ENCODE assay signal across 15 cellular contexts in genomic region chr1:22026924-22027289, GRCh38. TPM values are rescaled to one million over a fixed set of nuclear protein-coding genes. Genes with fewer than 3 reads are reported as not detected.
DNase-seq lines count a peak whose midpoint lies in the region; ATAC-seq, FAIRE-seq and TF ChIP-seq lines count a peak whose summit lies in the region.
"Had no signal": no experiment of that assay in that cellular context is flagged by ENCODE, and none has a peak within 500 bp of the region (broad histone marks: within the 10 kb centered on the region; RNA-seq: fewer than 3 reads in every experiment).

No MANE protein-coding gene starts in this region.

- no TSS peak for BruUV-seq in GM12878 (replicated peaks; lab: Mats Ljungman, UMichigan)

- H3K27ac ChIP-seq in GM12878 (ENCODE audit: control insufficient read depth, insufficient read depth) (peak overlapping the region; percentile 97), skeletal muscle tissue (ENCODE audit: low read depth, low read length) (peak overlapping the region; percentile 100), RWPE1 (no peak overlapping the region), dorsolateral prefrontal cortex (no peak overlapping the region)

- peak overlapping the region; percentile 83 for H3K4me2 ChIP-seq in GM12878 (ENCODE audit: control insufficient read depth, insufficient read depth)

- H3K79me2 ChIP-seq in GM12878 (ENCODE audit: control insufficient read depth, insufficient read depth, low read length) = peaks cover 15% of the 10 kb centered on the region

- H3K4me3 ChIP-seq in NB4 (ENCODE audit: low read depth, low read length) = peak overlapping the region; percentile 91
- H3K4me3 ChIP-seq in GM12878 = peak overlapping the region; percentile 88; the same call in 1 of the 2 replicates
- no peak overlapping the region for H3K4me3 ChIP-seq in skeletal muscle tissue (ENCODE audit: low read length in 3 of 3)
- no peak overlapping the region for H3K4me3 ChIP-seq in dorsolateral prefrontal cortex

- RAD21 ChIA-PET in GM12878 (lab: Charles Lee; ENCODE audit: unreplicated experiment) = interaction anchor here (0.6 to 3.2 kb wide), 6 partner anchors 13 to 75 kb away, joined by 3 to 16 read pairs (median 5); partner anchors contain the start of gene CDC42

- no peak for DNase-seq in activated T-cell treated with anti-CD3 and anti-CD28 coated beads, Interleukin-2, amount 50 U/mL, for 24 hours
- DNase-seq in activated T-cell treated with anti-CD3 and anti-CD28 coated beads, Interleukin-2, amount 50 U/mL, for 48 hours = no peak
- DNase-seq in NB4 (ENCODE audit: low read depth) (no peak), GM12878 (ENCODE audit: low read depth, low spot score) (no peak), ACHN (no peak), RWPE1 (ENCODE audit: low spot score) (no peak), dorsolateral prefrontal cortex (no peak)
- DNase-seq: DMS153, erythroblast, midbrain, NCI-H1436, NCI-H226 had no signal

- POLR2A ChIA-PET in GM12878 (lab: Charles Lee) = interaction anchor here (0.6 to 12.0 kb wide), 4 partner anchors 9 to 1877 kb away, joined by 3 to 325 read pairs (median 6); partner anchors contain the start of gene CDC42
- POLR2A ChIA-PET in RWPE1 (lab: Yijun Ruan, JAX; ENCODE audit: low non-redundant PET) = no interaction called here

- H3K27me3 ChIP-seq in GM12878 (replicated peaks in 1 of 2; ENCODE audit: control insufficient read depth in 2 of 2, insufficient read depth in 2 of 2, low read length in 1 of 2) (no peaks in the 10 kb centered on the region), skeletal muscle tissue (ENCODE audit: control insufficient read depth in 3 of 3, insufficient read depth in 3 of 3, low read length in 3 of 3) (no peaks in the 10 kb centered on the region), dorsolateral prefrontal cortex (no peaks in the 10 kb centered on the region)

- in situ Hi-C loops in GM12878 (cut with MboI) = no loop called here
- in situ Hi-C loops in ACHN (cut with HindIII; ENCODE audit: low pct_ligation_motif_present, low pct_unique_long_range_greater_than_20kb, low sequenced_read_pairs) = no loop called here

- H4K20me1 ChIP-seq in GM12878 (ENCODE audit: control insufficient read depth, insufficient read depth) = no peaks in the 10 kb centered on the region

- H3K36me3 Mint-ChIP-seq in activated T-cell treated with anti-CD3 and anti-CD28 coated beads, Interleukin-2, amount 50 U/mL, for 24 hours (ENCODE audit: low read depth) = peaks cover 15% of the 10 kb centered on the region

- SMC1A ChIA-PET in GM12878 (lab: Charles Lee; ENCODE audit: uncharacterized antibody, unreplicated experiment) = interaction anchor here (1.0 to 7.6 kb wide), 5 partner anchors 11 to 73 kb away, joined by 3 to 78 read pairs (median 5); partner anchors contain the start of gene CDC42

- peak overlapping the region; percentile 98 for H3K9ac ChIP-seq in GM12878 (ENCODE audit: control insufficient read depth, insufficient read depth, low read length)
- no peak overlapping the region for H3K9ac ChIP-seq in skeletal muscle tissue (ENCODE audit: low read depth in 1 of 3, low read length in 3 of 3)

- H3K4me1 ChIP-seq in GM12878 (ENCODE audit: control insufficient read depth, insufficient read depth, low read length) (peaks cover 11% of the 10 kb centered on the region), skeletal muscle tissue (ENCODE audit: control insufficient read depth in 3 of 3, insufficient read depth in 3 of 3, low read length in 3 of 3) (peaks cover 16 to 31% (median 17%) of the 10 kb centered on the region in 3 donors)
- H3K4me1 ChIP-seq: prostate gland had no signal

- CTCF ChIA-PET in GM12878 (lab: Yijun Ruan, JAX) (interaction anchor here (1.3 to 2.3 kb wide), 3 partner anchors 12 to 263 kb away, joined by 3 to 12 read pairs (median 7); no protein-coding TSS in a partner anchor), RWPE1 (lab: Yijun Ruan, JAX) (no interaction called here)

- peaks cover 72% of the 10 kb centered on the region for H3K4me1 Mint-ChIP-seq in activated T-cell treated with anti-CD3 and anti-CD28 coated beads, Interleukin-2, amount 50 U/mL, for 24 hours (ENCODE audit: low read depth)

- WGBS in GM12878 (ENCODE audit: insufficient coverage, insufficient replicate concordance, low lambda C conversion rate, missing lambda C conversion rate) = 0% methylated on average over 3 of the region's 3 CpGs

- no peak for ATAC-seq in GM12878

- TF ChIP-seq EP300 in GM12878 (IDR thresholded peaks at IDR 0.05; ENCODE audit: borderline replicate concordance in 1 of 2, control insufficient read depth in 1 of 2, low read depth in 2 of 2, low read length in 2 of 2) = no peak

- H3K36me3 ChIP-seq in GM12878 (ENCODE audit: control insufficient read depth in 2 of 2, insufficient read depth in 2 of 2, low read length in 1 of 2) (peaks cover 0 to 4% of the 10 kb centered on the region in 2 experiments; a peak in 1 of 4 replicates), skeletal muscle tissue (ENCODE audit: control insufficient read depth in 3 of 3, insufficient read depth in 3 of 3, low read length in 3 of 3) (peaks cover 0 to 3% (median 2%) of the 10 kb centered on the region in 3 donors)
- H3K36me3 ChIP-seq: prostate gland had no signal

- no peaks in the 10 kb centered on the region for H3K9me3 ChIP-seq in GM12878 (replicated peaks; ENCODE audit: control insufficient read depth, insufficient read depth, low read length)
- H3K9me3 ChIP-seq in skeletal muscle tissue (ENCODE audit: control insufficient read depth in 3 of 3, low read length in 3 of 3) = no peaks in the 10 kb centered on the region
- H3K9me3 ChIP-seq: prostate gland had no signal

- TF ChIP-seq POLR2A in NB4 (IDR thresholded peaks at IDR 0.05; ENCODE audit: extremely low read depth, insufficient read length) = no peak
- no peak for TF ChIP-seq POLR2A in GM12878 (IDR thresholded peaks at IDR 0.05; ENCODE audit: low read depth, low read length)

- H3K27me3 Mint-ChIP-seq in activated T-cell treated with anti-CD3 and anti-CD28 coated beads, Interleukin-2, amount 50 U/mL, for 24 hours = no peaks in the 10 kb centered on the region

- H3K4me3 Mint-ChIP-seq in activated T-cell treated with anti-CD3 and anti-CD28 coated beads, Interleukin-2, amount 50 U/mL, for 24 hours = peak overlapping the region; percentile 90

- no peak for FAIRE-seq in GM12878 (lab: Jason Lieb, UNC)
- FAIRE-seq: keratinocyte had no signal

- no peak for TF ChIP-seq RAD21 in GM12878 (IDR thresholded peaks at IDR 0.05; ENCODE audit: insufficient read depth, low read depth, low read length)

- no peak overlapping the region for H2AFZ ChIP-seq in GM12878 (ENCODE audit: control insufficient read depth, low read depth, low read length)

- no peak for TF ChIP-seq CTCF in NB4 (IDR thresholded peaks at IDR 0.05; ENCODE audit: low read depth, low read length)
- no peak for TF ChIP-seq CTCF in GM12878 (IDR thresholded peaks at IDR 0.05 in 2 of 3, conservative IDR thresholded peaks at IDR 0.05 in 1 of 3; ENCODE audit: control insufficient read depth in 2 of 3, extremely low read depth in 1 of 3, insufficient read depth in 1 of 3, low read depth in 3 of 3, low read length in 3 of 3)
- TF ChIP-seq CTCF in RWPE1 (conservative IDR thresholded peaks at IDR 0.05; ENCODE audit: low read depth) = no peak
- TF ChIP-seq CTCF in dorsolateral prefrontal cortex (IDR thresholded peaks at IDR 0.05 in 54 of 56, conservative IDR thresholded peaks at IDR 0.05 in 2 of 56; ENCODE audit: low read depth in 1 of 56, partially characterized antibody in 56 of 56) = no peak

- peak overlapping the region; percentile 98 for H3K27ac Mint-ChIP-seq in activated T-cell treated with anti-CD3 and anti-CD28 coated beads, Interleukin-2, amount 50 U/mL, for 24 hours

- no peaks in the 10 kb centered on the region for H3K9me3 Mint-ChIP-seq in activated T-cell treated with anti-CD3 and anti-CD28 coated beads, Interleukin-2, amount 50 U/mL, for 24 hours

- intact Hi-C loops in GM12878 (cut with micrococcal nuclease; ENCODE audit: unreplicated experiment) (loop anchor here (5.0 kb wide), 3 partner anchors 35 to 265 kb away; no protein-coding TSS in a partner anchor), dorsolateral prefrontal cortex (cut with DNase I) (loop anchor here (10.0 kb wide), 2 partner anchors 92 to 242 kb away; partner anchors contain the start of genes HSPG2 (in 1 of the 2) and USP48 (in 1 of the 2))

RNA-seq across cellular contexts. Expression of gene CELA3A, which starts 25.4 kb away (rescaled TPM):
- not detected in 2 replicates for total RNA-seq in GM12878 (2013; cell fraction: nucleolus; rRNA removed)
- not detected in 2 replicates for total RNA-seq in GM12878 (2014; rRNA removed)
- total RNA-seq in GM12878 (2014; rRNA removed; fragmentation: Illumina TruSeq; extraction: Trizol) = not detected in 2 replicates
- total RNA-seq in GM12878 (2021) = 7.6 and 9.0 TPM in 2 replicates
- polyA plus RNA-seq in GM12878 (2011; ENCODE audit: low read depth) = not detected
- not detected in 2 replicates for polyA plus RNA-seq in GM12878 (2011; rRNA removed)
- not detected in 2 replicates for polyA plus RNA-seq in GM12878 (2011; cell fraction: cytosol; rRNA removed)
- not detected in 2 replicates for polyA plus RNA-seq in GM12878 (2011; cell fraction: nucleus; rRNA removed)
- polyA plus RNA-seq in GM12878 (2012) = not detected in 2 replicates
- not detected in 2 replicates for polyA plus RNA-seq in GM12878 (2014; fragmentation: Illumina TruSeq; extraction: Trizol)
- polyA plus RNA-seq in GM12878 (2014; fragmentation: Nextera tagmentation; extraction: Ambion mirVana) = not detected
- polyA plus RNA-seq in GM12878 (2014; rRNA removed) = not detected in 2 replicates
- not detected for polyA plus RNA-seq in GM12878 (2016; fragmentation: Nextera tagmentation; extraction: Ambion mirVana)
- polyA minus RNA-seq in GM12878 (2011; rRNA and poly(A)+ RNA removed) = not detected in 2 replicates
- not detected in 2 replicates for polyA minus RNA-seq in GM12878 (2011; cell fraction: cytosol; rRNA and poly(A)+ RNA removed)
- polyA minus RNA-seq in GM12878 (2011; cell fraction: nucleus; rRNA and poly(A)+ RNA removed) = not detected in 2 replicates
- total RNA-seq in skeletal muscle tissue = not detected
- not detected for total RNA-seq in dorsolateral prefrontal cortex
- total RNA-seq: prostate gland had no signal
- polyA plus RNA-seq: keratinocyte had no signal

RNA-seq across cellular contexts. Expression of gene CDC42, which starts 25.6 kb away (rescaled TPM):
- 56.5 and 59.3 TPM in 2 replicates for total RNA-seq in GM12878 (2013; cell fraction: nucleolus; rRNA removed)
- total RNA-seq in GM12878 (2014; rRNA removed) (350 and 429 TPM in 2 replicates), GM12878 (2014; rRNA removed; fragmentation: Illumina TruSeq; extraction: Trizol) (418 and 422 TPM in 2 replicates), GM12878 (2021) (302 and 307 TPM in 2 replicates), skeletal muscle tissue (71.5 TPM), dorsolateral prefrontal cortex (100 to 1,000 TPM in 116 of 120 experiments, 10 to 100 TPM in 4; 71.6 to 204 (median 149) TPM)
- polyA plus RNA-seq in GM12878 (2011; ENCODE audit: low read depth) = 600 TPM
- polyA plus RNA-seq in GM12878 (2011; rRNA removed) (479 and 776 TPM in 2 replicates), GM12878 (2014; fragmentation: Illumina TruSeq; extraction: Trizol) (426 and 542 TPM in 2 replicates), GM12878 (2014; fragmentation: Nextera tagmentation; extraction: Ambion mirVana) (100 to 1,000 TPM; 286 to 442 TPM), GM12878 (2014; rRNA removed) (230 and 275 TPM in 2 replicates), GM12878 (2016; fragmentation: Nextera tagmentation; extraction: Ambion mirVana) (100 to 1,000 TPM; 184 to 200 TPM)
- polyA plus RNA-seq in GM12878 (2011; cell fraction: cytosol; rRNA removed) = 185 and 243 TPM in 2 replicates
- polyA plus RNA-seq in GM12878 (2011; cell fraction: nucleus; rRNA removed) = 95.9 and 111 TPM in 2 replicates
- polyA plus RNA-seq in GM12878 (2012) = 274 and 336 TPM in 2 replicates
- polyA minus RNA-seq in GM12878 (2011; rRNA and poly(A)+ RNA removed) = 265 and 457 TPM in 2 replicates
- 121 and 123 TPM in 2 replicates for polyA minus RNA-seq in GM12878 (2011; cell fraction: cytosol; rRNA and poly(A)+ RNA removed)
- polyA minus RNA-seq in GM12878 (2011; cell fraction: nucleus; rRNA and poly(A)+ RNA removed) = 21.6 and 24.3 TPM in 2 replicates

RNA-seq across cellular contexts. Expression of gene CELA3B, which starts 50.1 kb away (rescaled TPM):
- total RNA-seq in GM12878 (2013; cell fraction: nucleolus; rRNA removed) = not detected in 2 replicates
- total RNA-seq in GM12878 (2014; rRNA removed) = not detected in 2 replicates
- not detected in 2 replicates for total RNA-seq in GM12878 (2014; rRNA removed; fragmentation: Illumina TruSeq; extraction: Trizol)
- total RNA-seq in GM12878 (2021) = 4.1 and 6.4 TPM in 2 replicates
- not detected for polyA plus RNA-seq in GM12878 (2011; ENCODE audit: low read depth)
- not detected in 2 replicates for polyA plus RNA-seq in GM12878 (2011; rRNA removed)
- polyA plus RNA-seq in GM12878 (2011; cell fraction: cytosol; rRNA removed) = not detected in 2 replicates
- polyA plus RNA-seq in GM12878 (2011; cell fraction: nucleus; rRNA removed) = not detected in 2 replicates
- not detected in 2 replicates for polyA plus RNA-seq in GM12878 (2012)
- polyA plus RNA-seq in GM12878 (2014; fragmentation: Illumina TruSeq; extraction: Trizol) = not detected in 2 replicates
- polyA plus RNA-seq in GM12878 (2014; fragmentation: Nextera tagmentation; extraction: Ambion mirVana) = not detected
- polyA plus RNA-seq in GM12878 (2014; rRNA removed) = not detected in 2 replicates
- not detected for polyA plus RNA-seq in GM12878 (2016; fragmentation: Nextera tagmentation; extraction: Ambion mirVana)
- not detected in 2 replicates for polyA minus RNA-seq in GM12878 (2011; rRNA and poly(A)+ RNA removed)
- polyA minus RNA-seq in GM12878 (2011; cell fraction: cytosol; rRNA and poly(A)+ RNA removed) = not detected in 2 replicates
- not detected in 2 replicates for polyA minus RNA-seq in GM12878 (2011; cell fraction: nucleus; rRNA and poly(A)+ RNA removed)
- not detected for total RNA-seq in skeletal muscle tissue
- total RNA-seq in dorsolateral prefrontal cortex = not detected
- total RNA-seq: prostate gland had no signal
- polyA plus RNA-seq: keratinocyte had no signal

Comparison
In these comparisons a context has a peak if more than half of its experiments do, and no peak if none do; other contexts are left out.
1. H3K4me3 ChIP-seq: peak in NB4 (single experiment) and GM12878 (single experiment); none in skeletal muscle tissue (0 of 3) and dorsolateral prefrontal cortex (0 of 59).
2. H3K27ac ChIP-seq: peak in GM12878 (single experiment) and skeletal muscle tissue (single experiment); none in RWPE1 (single experiment) and dorsolateral prefrontal cortex (0 of 59).